ENCODE assay signal across 24 cellular contexts in genomic region chr2:237270556-237270955, GRCh38.
A peak's percentile ranks its signal among the peaks of the same experiment; 100 is the strongest.
DNase-seq lines count a peak whose midpoint lies in the region; ATAC-seq and TF ChIP-seq lines count a peak whose summit lies in the region.
"Had no signal": no experiment of that assay in that cellular context is flagged by ENCODE, and none has a peak within 500 bp of the region (broad histone marks: within the 10 kb centered on the region; RNA-seq: fewer than 3 reads in every experiment).

No MANE protein-coding gene starts in this region.

- H3K4me3 ChIP-seq in right atrium auricular region (no peak overlapping the region), fibroblast of the aortic adventitia (ENCODE audit: low read depth, low read length) (no peak overlapping the region), smooth muscle cell (no peak overlapping the region), body of pancreas (no peak overlapping the region), thyroid gland (replicated peaks in 1 of 3) (no peak overlapping the region)
- H3K4me3 ChIP-seq: HAP-1 had no signal

- H3K36me3 ChIP-seq in right atrium auricular region (no peaks in the 10 kb centered on the region), smooth muscle cell (ENCODE audit: low read depth) (no peaks in the 10 kb centered on the region), body of pancreas (replicated peaks in 1 of 2; ENCODE audit: insufficient read depth in 1 of 2, low read depth in 2 of 2) (no peaks in the 10 kb centered on the region), thyroid gland (no peaks in the 10 kb centered on the region)
- H3K36me3 ChIP-seq: BE2C, HAP-1 had no signal

- H3K4me1 ChIP-seq in right atrium auricular region (no peaks in the 10 kb centered on the region), smooth muscle cell (ENCODE audit: low read depth) (peaks cover 11% of the 10 kb centered on the region), body of pancreas (no peaks in the 10 kb centered on the region), thyroid gland (peaks cover 13 to 15% of the 10 kb centered on the region in 2 donors)
- H3K4me1 ChIP-seq: BE2C, HAP-1 had no signal

- H2AFZ ChIP-seq in smooth muscle cell (ENCODE audit: low read depth): no peak overlapping the region

- peaks cover 5% of the 10 kb centered on the region for H3F3A ChIP-seq in smooth muscle cell (ENCODE audit: low read depth)

- TF ChIP-seq CTCF in right atrium auricular region (IDR thresholded peaks at IDR 0.05): no peak
- no peak for TF ChIP-seq CTCF in chondrocyte (IDR thresholded peaks at IDR 0.05)
- no peak for TF ChIP-seq CTCF in fibroblast of the aortic adventitia (IDR thresholded peaks at IDR 0.05; ENCODE audit: insufficient read depth, low read length)
- no peak for TF ChIP-seq CTCF in smooth muscle cell (IDR thresholded peaks at IDR 0.05; ENCODE audit: borderline replicate concordance, insufficient read depth, poor library complexity, severe bottlenecking)
- no peak for TF ChIP-seq CTCF in body of pancreas (IDR thresholded peaks at IDR 0.05)
- TF ChIP-seq CTCF in thyroid gland (IDR thresholded peaks at IDR 0.05): no peak

- intact Hi-C loops in Right ventricle myocardium inferior (cut with DNase I): no loop called here
- intact Hi-C loops in body of pancreas (cut with DNase I): no loop called here
- intact Hi-C loops in thyroid gland (cut with DNase I): no loop called here

- 86% methylated on average over 2 of the region's 2 CpGs for WGBS in smooth muscle cell (ENCODE audit: low lambda C conversion rate)
- 67 to 100% methylated on average over 1 to 2 of the region's 2 CpGs for WGBS in body of pancreas, 2 donors
- 63 to 77% methylated on average over 1 to 2 of the region's 2 CpGs for WGBS in thyroid gland, 2 donors

- H3K27me3 ChIP-seq in right atrium auricular region: no peaks in the 10 kb centered on the region
- no peaks in the 10 kb centered on the region for H3K27me3 ChIP-seq in smooth muscle cell (ENCODE audit: low read depth)
- no peaks in the 10 kb centered on the region for H3K27me3 ChIP-seq in body of pancreas
- no peaks in the 10 kb centered on the region for H3K27me3 ChIP-seq in thyroid gland
- H3K27me3 ChIP-seq: BE2C had no signal

- H3K4me3 Mint-ChIP-seq in chondrocyte (ENCODE audit: unreplicated experiment): no peak overlapping the region
- H3K4me3 Mint-ChIP-seq: CD14-positive monocyte; CD8-positive, alpha-beta memory T cell; HFFc6; IgD-negative memory B cell had no signal

- no peaks in the 10 kb centered on the region for H4K20me1 ChIP-seq in smooth muscle cell (ENCODE audit: low read depth)

- peaks cover 8% of the 10 kb centered on the region for H3K9me3 Mint-ChIP-seq in chondrocyte (ENCODE audit: low read depth)
- H3K9me3 Mint-ChIP-seq: CD8-positive, alpha-beta memory T cell; HFFc6 had no signal

- H3K27me3 Mint-ChIP-seq in chondrocyte (ENCODE audit: low read depth): no peaks in the 10 kb centered on the region

- H3K9ac ChIP-seq in smooth muscle cell (ENCODE audit: low read depth): no peak overlapping the region
- H3K9ac ChIP-seq: KMS-11 had no signal

- TF ChIP-seq POLR2A in body of pancreas (IDR thresholded peaks at IDR 0.05) (no peak), thyroid gland (IDR thresholded peaks at IDR 0.05) (no peak)

- peak overlapping the region; percentile 21 for H3K4me2 ChIP-seq in smooth muscle cell
- H3K4me2 ChIP-seq: KMS-11 had no signal

- peaks cover 37% of the 10 kb centered on the region for H3K4me1 Mint-ChIP-seq in chondrocyte (ENCODE audit: low read depth)
- H3K4me1 Mint-ChIP-seq: CD8-positive, alpha-beta memory T cell; IgD-negative memory B cell had no signal

- no peaks in the 10 kb centered on the region for H3K36me3 Mint-ChIP-seq in chondrocyte (ENCODE audit: low read depth)
- H3K36me3 Mint-ChIP-seq: CD14-positive monocyte; CD8-positive, alpha-beta memory T cell; IgD-negative memory B cell had no signal

- no peak for DNase-seq in Right ventricle myocardium inferior (ENCODE audit: missing footprints)
- no peak for DNase-seq in right atrium auricular region (ENCODE audit: low spot score)
- DNase-seq in chondrocyte (ENCODE audit: low spot score): no peak
- DNase-seq in fibroblast of the aortic adventitia (ENCODE audit: low read depth): peak; percentile 48
- no peak for DNase-seq in smooth muscle cell (lab: John Stamatoyannopoulos, UW; ENCODE audit: unreplicated experiment)
- no peak for DNase-seq in dermis blood vessel endothelial cell
- DNase-seq in body of pancreas: no peak
- DNase-seq in thyroid gland: no peak
- DNase-seq: ACHN; BE2C; CD8-positive, alpha-beta memory T cell; DMS 273 treated with DMSO at 0.1 percent for 48 hours; DMS79 treated with DMSO at 0.1 percent for 48 hours; HFFc6; MM.1S; NCI-H2029; NCI-H526 treated with DMSO at 0.1 percent for 48 hours; SHP77 treated with DMSO at 0.1 percent for 48 hours had no signal

- ATAC-seq in Right ventricle myocardium inferior (peak; percentile 38), body of pancreas (no peak)

- H3K9me3 ChIP-seq in right atrium auricular region (no peaks in the 10 kb centered on the region), smooth muscle cell (replicated peaks; ENCODE audit: low read depth) (no peaks in the 10 kb centered on the region), body of pancreas (no peaks in the 10 kb centered on the region), thyroid gland (no peaks in the 10 kb centered on the region)
- H3K9me3 ChIP-seq: BE2C, HAP-1 had no signal

- no peaks in the 10 kb centered on the region for H3K79me2 ChIP-seq in smooth muscle cell (ENCODE audit: low read depth)

- H3K27ac ChIP-seq in right atrium auricular region (no peak overlapping the region), smooth muscle cell (ENCODE audit: low read depth) (peak overlapping the region; percentile 91), body of pancreas (no peak overlapping the region), thyroid gland (no peak overlapping the region)
- H3K27ac ChIP-seq: 22Rv1, KMS-11, RWPE1 had no signal

- peak overlapping the region; percentile 42 for H3K27ac Mint-ChIP-seq in chondrocyte (ENCODE audit: unreplicated experiment)
- H3K27ac Mint-ChIP-seq: CD14-positive monocyte; CD8-positive, alpha-beta memory T cell; HFFc6; IgD-negative memory B cell had no signal
